ENCODE assay signal across 6 cellular contexts in the genomic region with DNA sequence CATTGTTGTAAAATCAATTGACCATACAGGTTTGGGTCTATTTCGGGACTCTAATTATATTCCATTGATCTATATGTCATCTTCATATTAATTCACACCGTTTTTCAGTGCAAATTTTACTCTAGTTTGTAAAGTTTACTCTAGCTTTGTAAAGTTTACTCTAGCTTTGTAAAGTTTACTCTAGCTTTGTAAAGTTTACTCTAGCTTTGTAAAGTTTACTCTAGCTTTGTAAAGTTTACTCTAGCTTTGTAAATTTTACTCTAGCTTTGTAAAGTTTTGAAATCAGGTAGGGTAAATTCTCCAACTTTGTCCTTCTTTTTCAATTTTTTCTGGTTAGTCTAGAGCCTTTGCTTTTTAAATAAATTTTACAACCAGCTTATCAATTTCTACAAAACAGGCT.
A peak's percentile ranks its signal among the peaks of the same experiment; 100 is the strongest.
DNase-seq lines count a peak whose midpoint lies in the region; ATAC-seq, FAIRE-seq and TF ChIP-seq lines count a peak whose summit lies in the region.
"Not testable (repeated sequence)": the region's sequence is repeated elsewhere in the genome, so short reads cannot be mapped to it uniquely, and the experiment has no call there.

No MANE protein-coding gene starts in this region.

- H3K27ac Mint-ChIP-seq in endodermal cell (peak overlapping the region; percentile 61), progenitor cell of endocrine pancreas (peak overlapping the region; percentile 34)

- CTCF ChIA-PET in A549 (lab: Yijun Ruan, JAX) = interaction anchor here (0.8 to 1.2 kb wide), 2 partner anchors 27 to 183 kb away, joined by 3 read pairs; no protein-coding TSS in a partner anchor
- CTCF ChIA-PET in PC-3 (lab: Charles Lee) = not testable (repeated sequence)

- DNase-seq in A549 (ENCODE audit: low read depth in 1 of 2, low spot score in 1 of 2); PC-3; endodermal cell; left lobe of liver (ENCODE audit: low spot score); progenitor cell of endocrine pancreas (ENCODE audit: low spot score, unreplicated experiment): not testable (repeated sequence)

- not testable (repeated sequence) for H3K9me3 ChIP-seq in A549; PC-3 (ENCODE audit: low read length); endodermal cell (ENCODE audit: control insufficient read depth, low read length); liver (ENCODE audit: control insufficient read depth in 4 of 4, low read length in 3 of 4)

- not testable (repeated sequence) for H2AFZ ChIP-seq in PC-3 (ENCODE audit: low read length)

- not testable (repeated sequence) for TF ChIP-seq RAD21 in A549 (conservative IDR thresholded peaks at IDR 0.05 in 1 of 2, IDR thresholded peaks at IDR 0.05 in 1 of 2); liver (IDR thresholded peaks at IDR 0.05)

- TF ChIP-seq EP300 in A549 (IDR thresholded peaks at IDR 0.05) = not testable (repeated sequence)

- 0 out of 3 replicates have a peak overlapping the region, but pooled peaks have one; percentile 11 for H3K4me2 ChIP-seq in A549
- H3K4me2 ChIP-seq in PC-3 (ENCODE audit: low read length) = peak overlapping the region; percentile 8

- H3K9ac ChIP-seq in PC-3 (ENCODE audit: low read length); endodermal cell (ENCODE audit: extremely low read depth, low read length, poor library complexity, severe bottlenecking); liver (ENCODE audit: low read depth in 1 of 2, low read length in 2 of 2): not testable (repeated sequence)

- not testable (repeated sequence) for H3K27ac ChIP-seq in A549; endodermal cell (ENCODE audit: low read depth, low read length)
- H3K27ac ChIP-seq in PC-3 (ENCODE audit: low read length) (peak overlapping the region; percentile 61), liver (ENCODE audit: low read depth in 1 of 2, low read length in 2 of 2) (peak overlapping the region; percentile 51 to 66)

- H3K36me3 Mint-ChIP-seq in endodermal cell (ENCODE audit: low read depth) (peaks cover 24% of the 10 kb centered on the region), progenitor cell of endocrine pancreas (ENCODE audit: insufficient read depth) (peaks cover 24% of the 10 kb centered on the region)

- not testable (repeated sequence) for BruUV-seq in PC-3 (replicated peaks; lab: Mats Ljungman, UMichigan)

- H3K4me1 Mint-ChIP-seq in endodermal cell (peaks cover 11% of the 10 kb centered on the region), progenitor cell of endocrine pancreas (ENCODE audit: low read depth) (peaks cover 18% of the 10 kb centered on the region)

- not testable (repeated sequence) for H3K27me3 Mint-ChIP-seq in endodermal cell (ENCODE audit: insufficient read depth); progenitor cell of endocrine pancreas

- ATAC-seq in A549 = not testable (repeated sequence)
- ATAC-seq in PC-3 (peak; percentile 42), left lobe of liver (peak; percentile 61)

- H3K4me3 Mint-ChIP-seq in endodermal cell = peak overlapping the region; percentile 36
- H3K4me3 Mint-ChIP-seq in progenitor cell of endocrine pancreas (ENCODE audit: low read depth) = peak overlapping the region; percentile 10

- 41% methylated on average over 2 of the region's 2 CpGs for WGBS in A549 (ENCODE audit: missing lambda C conversion rate)
- WGBS in endodermal cell (ENCODE audit: insufficient coverage in 1 of 2, insufficient read length in 1 of 2), 2 experiments = 81% methylated on average over 2 of the region's 2 CpGs; no CpG with 5 or more reads in 1 of the 2 experiments
- 43% methylated on average over 2 of the region's 2 CpGs for WGBS in liver

- not testable (repeated sequence) for H4K20me1 ChIP-seq in PC-3 (ENCODE audit: low read length)

- TF ChIP-seq POLR2A in A549 (IDR thresholded peaks at IDR 0.05; ENCODE audit: low read length) = not testable (repeated sequence)

- H3K4me1 ChIP-seq in A549 (peaks cover 11% of the 10 kb centered on the region; the same call in 2 of the 3 replicates), PC-3 (ENCODE audit: insufficient read depth, low read length) (peaks cover 11% of the 10 kb centered on the region; the same call in 1 of the 2 replicates), liver (ENCODE audit: control insufficient read depth in 4 of 4, insufficient read depth in 4 of 4, low read length in 3 of 4) (peaks cover 0 to 23% (median 18%) of the 10 kb centered on the region in 4 donors)
- H3K4me1 ChIP-seq in endodermal cell (ENCODE audit: control insufficient read depth, insufficient read depth, low read length) = not testable (repeated sequence)

- not testable (repeated sequence) for H3K9me3 Mint-ChIP-seq in endodermal cell; progenitor cell of endocrine pancreas (ENCODE audit: low read depth)

- not testable (repeated sequence) for H3F3A ChIP-seq in PC-3 (ENCODE audit: low read length, unreplicated experiment)

- POLR2A ChIA-PET in A549 (lab: Yijun Ruan, JAX) = not testable (repeated sequence)
- POLR2A ChIA-PET in PC-3 (lab: Charles Lee; ENCODE audit: unreplicated experiment) = interaction anchor here (0.5 kb wide), 1 partner anchor 152 kb away, joined by 5 read pairs; no protein-coding TSS in a partner anchor

- intact Hi-C loops in PC-3 (cut with micrococcal nuclease) = loop anchor here (5.0 kb wide), 1 partner anchor 46 kb away; no protein-coding TSS in a partner anchor

- H3K79me2 ChIP-seq in PC-3 (ENCODE audit: low read length) = not testable (repeated sequence)

- H3K9me2 ChIP-seq in PC-3 (replicated peaks; ENCODE audit: low read length) = not testable (repeated sequence)

- not testable (repeated sequence) for H3K27me3 ChIP-seq in PC-3 (ENCODE audit: low read length); endodermal cell (ENCODE audit: control insufficient read depth, insufficient read depth, low read length, poor library complexity, severe bottlenecking); liver (ENCODE audit: control insufficient read depth in 4 of 4, insufficient read depth in 4 of 4, low read length in 3 of 4)

- not testable (repeated sequence) for H3K36me3 ChIP-seq in PC-3 (ENCODE audit: low read depth, low read length)
- peaks cover 23% of the 10 kb centered on the region for H3K36me3 ChIP-seq in endodermal cell (ENCODE audit: control insufficient read depth, insufficient read depth, low read length)
- H3K36me3 ChIP-seq in liver (ENCODE audit: control insufficient read depth in 4 of 4, insufficient read depth in 3 of 4, low read depth in 1 of 4, low read length in 3 of 4) = peaks cover 0 to 21% (median 17%) of the 10 kb centered on the region in 4 donors

- TF ChIP-seq CTCF in A549 (IDR thresholded peaks at IDR 0.05); PC-3 (conservative IDR thresholded peaks at IDR 0.05; ENCODE audit: low read depth, low read length); endodermal cell (conservative IDR thresholded peaks at IDR 0.05); liver (IDR thresholded peaks at IDR 0.05; ENCODE audit: low read depth, low read length, missing input control); progenitor cell of endocrine pancreas (IDR thresholded peaks at IDR 0.05; ENCODE audit: unreplicated experiment): not testable (repeated sequence)

- not testable (repeated sequence) for FAIRE-seq in A549 (lab: Jason Lieb, UNC)

- H3K4me3 ChIP-seq in A549; PC-3 (ENCODE audit: low read length); endodermal cell (ENCODE audit: low read length); liver (ENCODE audit: low read depth in 1 of 3, low read length in 3 of 3): not testable (repeated sequence)

TF ChIP-seq in liver, 16 proteins besides CTCF, POLR2A, EP300 and RAD21:
- peak in 1 of 2 donors; percentile 12 for TF ChIP-seq RXRA (IDR thresholded peaks at IDR 0.05)
- TF ChIP-seq FOXA2 (IDR thresholded peaks at IDR 0.05) = peak; percentile 38
- TF ChIP-seq FOXA1 (IDR thresholded peaks at IDR 0.05) = peak; percentile 17
- peak; percentile 31 for TF ChIP-seq SP1 (IDR thresholded peaks at IDR 0.05)
TF ChIP-seq in liver: peak in this region for 4; not testable (repeated sequence) for 12.
